ENCODE assay signal across 1 cellular context in the genomic region with DNA sequence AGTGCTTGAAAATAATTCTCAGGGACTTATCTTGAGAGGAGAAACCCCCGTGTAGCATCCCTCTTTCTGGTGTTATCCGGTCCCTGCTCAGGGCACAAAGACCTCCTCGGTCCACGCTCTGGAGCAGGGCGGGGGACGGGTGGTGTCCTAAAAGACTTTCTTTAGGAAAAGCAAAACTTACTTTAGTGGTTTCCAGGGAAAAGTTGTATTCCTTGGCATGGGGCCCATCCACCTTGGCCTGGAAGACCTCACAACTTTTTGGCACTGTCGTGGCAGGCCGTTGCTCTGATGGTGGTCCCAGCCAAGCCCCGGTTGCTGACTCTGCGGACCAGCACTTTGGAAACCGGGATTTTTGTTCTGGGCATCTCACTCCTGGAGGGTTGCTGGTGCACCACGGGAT.
TF ChIP-seq lines count a peak whose summit lies in the region.

No MANE protein-coding gene starts in this region.

TF ChIP-seq in WTC11, 78 proteins besides CTCF, POLR2A, EP300 and RAD21 (continued from another document):
- TF ChIP-seq ZBTB21 (CRISPR knock-in tag; IDR thresholded peaks at IDR 0.05; ENCODE audit: borderline replicate concordance) = no peak
- no peak for TF ChIP-seq ZNF416 (CRISPR knock-in tag; IDR thresholded peaks at IDR 0.05)
- TF ChIP-seq, protein P1, sequence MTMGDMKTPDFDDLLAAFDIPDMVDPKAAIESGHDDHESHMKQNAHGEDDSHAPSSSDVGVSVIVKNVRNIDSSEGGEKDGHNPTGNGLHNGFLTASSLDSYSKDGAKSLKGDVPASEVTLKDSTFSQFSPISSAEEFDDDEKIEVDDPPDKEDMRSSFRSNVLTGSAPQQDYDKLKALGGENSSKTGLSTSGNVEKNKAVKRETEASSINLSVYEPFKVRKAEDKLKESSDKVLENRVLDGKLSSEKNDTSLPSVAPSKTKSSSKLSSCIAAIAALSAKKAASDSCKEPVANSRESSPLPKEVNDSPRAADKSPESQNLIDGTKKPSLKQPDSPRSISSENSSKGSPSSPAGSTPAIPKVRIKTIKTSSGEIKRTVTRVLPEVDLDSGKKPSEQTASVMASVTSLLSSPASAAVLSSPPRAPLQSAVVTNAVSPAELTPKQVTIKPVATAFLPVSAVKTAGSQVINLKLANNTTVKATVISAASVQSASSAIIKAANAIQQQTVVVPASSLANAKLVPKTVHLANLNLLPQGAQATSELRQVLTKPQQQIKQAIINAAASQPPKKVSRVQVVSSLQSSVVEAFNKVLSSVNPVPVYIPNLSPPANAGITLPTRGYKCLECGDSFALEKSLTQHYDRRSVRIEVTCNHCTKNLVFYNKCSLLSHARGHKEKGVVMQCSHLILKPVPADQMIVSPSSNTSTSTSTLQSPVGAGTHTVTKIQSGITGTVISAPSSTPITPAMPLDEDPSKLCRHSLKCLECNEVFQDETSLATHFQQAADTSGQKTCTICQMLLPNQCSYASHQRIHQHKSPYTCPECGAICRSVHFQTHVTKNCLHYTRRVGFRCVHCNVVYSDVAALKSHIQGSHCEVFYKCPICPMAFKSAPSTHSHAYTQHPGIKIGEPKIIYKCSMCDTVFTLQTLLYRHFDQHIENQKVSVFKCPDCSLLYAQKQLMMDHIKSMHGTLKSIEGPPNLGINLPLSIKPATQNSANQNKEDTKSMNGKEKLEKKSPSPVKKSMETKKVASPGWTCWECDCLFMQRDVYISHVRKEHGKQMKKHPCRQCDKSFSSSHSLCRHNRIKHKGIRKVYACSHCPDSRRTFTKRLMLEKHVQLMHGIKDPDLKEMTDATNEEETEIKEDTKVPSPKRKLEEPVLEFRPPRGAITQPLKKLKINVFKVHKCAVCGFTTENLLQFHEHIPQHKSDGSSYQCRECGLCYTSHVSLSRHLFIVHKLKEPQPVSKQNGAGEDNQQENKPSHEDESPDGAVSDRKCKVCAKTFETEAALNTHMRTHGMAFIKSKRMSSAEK (CRISPR knock-in tag; IDR thresholded peaks at IDR 0.05; ENCODE audit: borderline replicate concordance) = no peak
- no peak for TF ChIP-seq NR2C2 (CRISPR knock-in tag; IDR thresholded peaks at IDR 0.05)
- TF ChIP-seq FOXK1 (CRISPR knock-in tag; IDR thresholded peaks at IDR 0.05) = no peak
- no peak for TF ChIP-seq GTF2I (CRISPR knock-in tag; conservative IDR thresholded peaks at IDR 0.05)
